ENCODE assay signal across 18 cellular contexts in the genomic region with DNA sequence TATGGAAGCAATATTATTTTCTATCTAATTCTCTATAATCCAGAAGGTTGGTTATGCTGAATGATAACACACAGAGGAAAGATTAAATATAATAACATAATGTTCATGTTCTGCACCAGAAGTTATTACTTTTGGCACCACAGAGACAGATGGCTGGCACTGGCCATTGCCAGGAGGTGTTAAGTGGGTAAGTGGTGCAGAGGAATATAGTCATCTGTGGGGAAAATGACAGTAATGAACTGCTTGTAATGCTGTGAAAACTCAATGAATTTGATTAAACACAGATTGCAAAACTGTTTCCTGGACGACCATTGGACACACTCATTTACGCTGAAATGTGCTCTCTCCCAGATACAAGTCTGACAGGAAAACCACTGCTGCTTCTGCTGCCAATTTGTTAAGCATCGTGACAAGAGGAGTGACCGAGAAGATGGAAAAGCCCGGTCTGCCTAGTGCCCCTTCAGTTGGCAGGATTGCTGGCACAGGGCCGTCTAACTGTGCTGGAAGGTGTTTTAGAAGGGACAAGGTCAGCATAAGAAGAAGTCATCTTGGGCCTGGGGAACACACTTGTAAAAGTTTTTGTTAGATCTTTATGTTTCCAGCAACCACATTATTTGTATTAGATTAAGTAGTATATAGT.
DNase-seq lines count a peak whose midpoint lies in the region; ATAC-seq, FAIRE-seq and TF ChIP-seq lines count a peak whose summit lies in the region.
"Had no signal": no experiment of that assay in that cellular context is flagged by ENCODE, and none has a peak within 500 bp of the region (broad histone marks: within the 10 kb centered on the region; RNA-seq: fewer than 3 reads in every experiment).

No MANE protein-coding gene starts in this region.

- no peaks in the 10 kb centered on the region for H3K9me3 Mint-ChIP-seq in progenitor cell of endocrine pancreas (ENCODE audit: low read depth)

- no peaks in the 10 kb centered on the region for H3K4me1 ChIP-seq in right cardiac atrium (ENCODE audit: control insufficient read depth, insufficient read depth, low read length)
- H3K4me1 ChIP-seq in foreskin keratinocyte, result no peaks in the 10 kb centered on the region
- H3K4me1 ChIP-seq: BE2C, HAP-1 had no signal

- H3K9me3 ChIP-seq in right cardiac atrium (ENCODE audit: control insufficient read depth, low read length), result no peaks in the 10 kb centered on the region
- H3K9me3 ChIP-seq: BE2C, HAP-1 had no signal

- H3K4me3 ChIP-seq in right cardiac atrium (ENCODE audit: low read length), result no peak overlapping the region
- H3K4me3 ChIP-seq: GM23338, HAP-1 had no signal

- H3K4me1 Mint-ChIP-seq in progenitor cell of endocrine pancreas (ENCODE audit: low read depth), result no peaks in the 10 kb centered on the region
- H3K4me1 Mint-ChIP-seq: CD4-positive, alpha-beta memory T cell; GM23338 had no signal

- FAIRE-seq in islet of Langerhans (lab: Jason Lieb, UNC), result peak; percentile 88
- FAIRE-seq: G401.6, GM12892 had no signal

- no peak for ATAC-seq in right cardiac atrium
- ATAC-seq in Right ventricle myocardium superior (ENCODE audit: poor library complexity), result no peak
- ATAC-seq in omental fat pad (ENCODE audit: low FRiP score), result peak; percentile 44
- no peak for ATAC-seq in foreskin keratinocyte
- ATAC-seq: GM23338 had no signal

- H3K27me3 ChIP-seq in right cardiac atrium (ENCODE audit: control insufficient read depth, insufficient read depth) (no peaks in the 10 kb centered on the region), foreskin keratinocyte (no peaks in the 10 kb centered on the region)
- H3K27me3 ChIP-seq: BE2C had no signal

- H3K27ac Mint-ChIP-seq in progenitor cell of endocrine pancreas, result no peak overlapping the region
- H3K27ac Mint-ChIP-seq: CD4-positive, alpha-beta memory T cell; GM23338 had no signal

- H3K4me3 Mint-ChIP-seq in progenitor cell of endocrine pancreas (ENCODE audit: low read depth), result no peak overlapping the region
- H3K4me3 Mint-ChIP-seq: CD4-positive, alpha-beta memory T cell; GM23338 had no signal

- H3K27ac ChIP-seq in right cardiac atrium (ENCODE audit: low read length) (no peak overlapping the region), foreskin keratinocyte (no peak overlapping the region)
- H3K27ac ChIP-seq: C4-2B had no signal

- TF ChIP-seq CTCF in omental fat pad (IDR thresholded peaks at IDR 0.05) (no peak), progenitor cell of endocrine pancreas (IDR thresholded peaks at IDR 0.05; ENCODE audit: unreplicated experiment) (no peak), foreskin keratinocyte (conservative IDR thresholded peaks at IDR 0.05) (no peak)

- no peaks in the 10 kb centered on the region for H3K27me3 Mint-ChIP-seq in progenitor cell of endocrine pancreas
- H3K27me3 Mint-ChIP-seq: CD4-positive, alpha-beta memory T cell had no signal

- 39% methylated on average over 6 of the region's 6 CpGs for WGBS in right cardiac atrium

- no peaks in the 10 kb centered on the region for H3K36me3 Mint-ChIP-seq in progenitor cell of endocrine pancreas (ENCODE audit: insufficient read depth)
- H3K36me3 Mint-ChIP-seq: CD4-positive, alpha-beta memory T cell had no signal

- intact Hi-C loops in right cardiac atrium (cut with DNase I), result no loop called here
- intact Hi-C loops in Right ventricle myocardium superior (cut with DNase I), result no loop called here

- DNase-seq in right cardiac atrium, result peak; percentile 16 to 42 (median 37)
- DNase-seq in Right ventricle myocardium superior, result no peak
- DNase-seq in omental fat pad (ENCODE audit: low spot score), result no peak
- no peak for DNase-seq in activated gamma-delta T cell treated with Interleukin-2 at 50 U/mL for 16 hours
- no peak for DNase-seq in progenitor cell of endocrine pancreas (ENCODE audit: low spot score, unreplicated experiment)
- DNase-seq in foreskin keratinocyte, result no peak
- DNase-seq in germinal center (ENCODE audit: low spot score), result no peak
- DNase-seq: ACHN; BE2C; CD4-positive, alpha-beta memory T cell; DMS79 treated with DMSO at 0.1 percent for 48 hours; EL had no signal

Comparison
In these comparisons a context has a peak if more than half of its experiments do, and no peak if none do; other contexts are left out.
1. DNase-seq: peak in right cardiac atrium (3 of 3); none in Right ventricle myocardium superior (single experiment), omental fat pad (single experiment), activated gamma-delta T cell treated with Interleukin-2 at 50 U/mL for 16 hours (single experiment), progenitor cell of endocrine pancreas (single experiment), foreskin keratinocyte (0 of 2) and germinal center (single experiment).